In the genomic region with DNA sequence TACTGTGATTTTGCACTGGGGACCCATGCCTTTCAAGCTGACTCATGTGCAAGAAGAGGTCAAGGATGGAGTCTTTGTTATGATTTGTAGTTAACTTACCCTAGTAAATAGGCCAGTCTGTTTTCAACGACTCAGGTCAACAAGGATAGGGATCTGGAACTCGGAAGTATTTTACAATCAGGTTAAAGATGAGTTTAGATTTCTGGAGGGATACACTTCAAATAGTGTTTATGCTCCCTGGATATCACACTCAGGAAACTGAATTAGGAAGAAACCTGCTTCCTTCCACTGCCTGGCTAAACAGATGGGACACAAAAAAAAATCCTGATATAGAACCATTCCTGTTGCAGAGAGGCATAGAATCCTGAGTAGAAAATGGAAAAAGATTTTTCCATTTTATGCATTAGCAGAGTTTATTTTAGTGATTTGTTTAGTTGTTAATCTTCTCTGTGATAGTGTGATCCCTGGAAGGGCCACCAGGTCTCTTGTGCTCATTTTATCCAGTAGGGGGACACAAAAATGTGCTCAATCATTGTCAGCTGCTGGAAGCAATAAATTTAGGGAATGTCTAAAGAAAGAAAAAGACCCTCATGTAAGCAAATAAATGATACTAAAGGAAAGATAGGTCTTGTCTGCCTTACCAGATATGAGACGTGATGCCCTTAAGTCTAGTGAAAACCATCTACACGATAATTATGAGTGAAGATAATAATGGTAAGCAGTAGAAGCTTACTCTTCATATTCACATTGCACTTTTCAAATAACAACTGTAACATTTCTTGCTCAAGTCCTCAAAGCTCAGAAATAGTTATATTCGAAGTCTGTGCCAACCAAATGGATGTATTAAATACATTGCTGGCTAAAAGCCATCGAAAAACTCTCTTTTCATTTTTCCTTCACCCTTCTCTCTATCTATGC, we compare ENCODE assay signal across 9 cellular contexts.
DNase-seq lines count a peak whose midpoint lies in the region; ATAC-seq and TF ChIP-seq lines count a peak whose summit lies in the region.
"Had no signal": no experiment of that assay in that cellular context is flagged by ENCODE, and none has a peak within 500 bp of the region (broad histone marks: within the 10 kb centered on the region; RNA-seq: fewer than 3 reads in every experiment).

No MANE protein-coding gene starts in this region.

- H3K14ac ChIP-seq in neuronal stem cell (ENCODE audit: low read length) = no peak overlapping the region

- no peaks in the 10 kb centered on the region for H3K79me2 ChIP-seq in OCI-LY1 (ENCODE audit: insufficient read depth, low read length)

- H2AFZ ChIP-seq in OCI-LY1 (ENCODE audit: low read length) = no peak overlapping the region
- peak overlapping the region; percentile 60 for H2AFZ ChIP-seq in neuronal stem cell (ENCODE audit: low read length)

- H3K9me3 ChIP-seq in OCI-LY1 (ENCODE audit: low read length) = no peaks in the 10 kb centered on the region
- H3K9me3 ChIP-seq in neuronal stem cell (replicated peaks in 1 of 2; ENCODE audit: control insufficient read depth in 2 of 2, insufficient read depth in 1 of 2, low read depth in 1 of 2, low read length in 2 of 2) = peaks cover 0 to 1% of the 10 kb centered on the region in 2 donors

- no peak overlapping the region for H4K8ac ChIP-seq in neuronal stem cell (ENCODE audit: low read depth, low read length)

- no peaks in the 10 kb centered on the region for H4K20me1 ChIP-seq in OCI-LY1 (ENCODE audit: insufficient read depth, low read length)

- no peak for DNase-seq in Right ventricle myocardium inferior (ENCODE audit: missing footprints)
- no peak for DNase-seq in cardiac septum (ENCODE audit: low spot score)
- no peak for DNase-seq in epithelial cell of proximal tubule (ENCODE audit: low read depth)
- peak; percentile 37 for DNase-seq in neuronal stem cell (ENCODE audit: low spot score)
- no peak for DNase-seq in activated CD4-positive, alpha-beta T cell treated with anti-CD3 and anti-CD28 coated beads, Interleukin-2, amount 50 U/mL, for 4 hours
- no peak for DNase-seq in KG1 (lab: John Stamatoyannopoulos, UW)
- DNase-seq: activated naive CD8-positive, alpha-beta T cell treated with anti-CD3 and anti-CD28 coated beads, Interleukin-2, amount 10 ng/mL, durations not matched to agents 7 days and 5 days had no signal

- intact Hi-C loops in Right ventricle myocardium inferior (cut with DNase I) = loop anchor here (5.0 to 10.0 kb wide), 2 partner anchors 238 to 359 kb away; no protein-coding TSS in a partner anchor
- intact Hi-C loops in cardiac septum (cut with DNase I) = loop anchor here (5.0 to 10.0 kb wide), 4 partner anchors 111 to 887 kb away; a partner anchor contains a TSS

- no peak overlapping the region for H2BK15ac ChIP-seq in neuronal stem cell (ENCODE audit: low read length)

- no peaks in the 10 kb centered on the region for H3F3A ChIP-seq in OCI-LY1 (ENCODE audit: insufficient read depth, low read length)

- H2BK5ac ChIP-seq in neuronal stem cell (ENCODE audit: low read length) = no peak overlapping the region

- H3K27me3 ChIP-seq in OCI-LY1 (ENCODE audit: insufficient read depth, low read length) = no peaks in the 10 kb centered on the region
- H3K27me3 ChIP-seq in neuronal stem cell (ENCODE audit: control insufficient read depth in 3 of 3, insufficient read depth in 3 of 3, low read depth in 1 of 3, low read length in 3 of 3) = no peaks in the 10 kb centered on the region

- no peak overlapping the region for H3K4me3 ChIP-seq in OCI-LY1 (ENCODE audit: low read depth, low read length, poor library complexity, severe bottlenecking)
- no peak overlapping the region for H3K4me3 ChIP-seq in epithelial cell of proximal tubule (ENCODE audit: low read depth, low read length)
- no peak overlapping the region for H3K4me3 ChIP-seq in neuronal stem cell (ENCODE audit: low read length in 2 of 2)

- H2BK120ac ChIP-seq in neuronal stem cell (ENCODE audit: low read depth, low read length) = no peak overlapping the region

- peak overlapping the region; percentile 76 for H3K18ac ChIP-seq in neuronal stem cell (ENCODE audit: low read length)

- no peak overlapping the region for H3K23ac ChIP-seq in neuronal stem cell (ENCODE audit: low read depth, low read length, poor library complexity)

- H2AK5ac ChIP-seq in neuronal stem cell (ENCODE audit: low read depth, low read length) = no peak overlapping the region

- TF ChIP-seq CTCF in OCI-LY1 (IDR thresholded peaks at IDR 0.05; ENCODE audit: low read length) (peak; percentile 17; the same call in 1 of the 2 replicates), epithelial cell of proximal tubule (conservative IDR thresholded peaks at IDR 0.05; ENCODE audit: low read depth, low read length) (peak; percentile 77)

- no CpG with 5 or more reads among the region's 6 CpGs for WGBS in neuronal stem cell (ENCODE audit: extremely low coverage in 2 of 2, insufficient read length in 2 of 2, insufficient replicate concordance in 1 of 2), 2 donors

- H3K79me1 ChIP-seq in neuronal stem cell (ENCODE audit: low read depth, low read length) = no peaks in the 10 kb centered on the region

- H4K91ac ChIP-seq in neuronal stem cell (ENCODE audit: low read depth, low read length, poor library complexity) = no peak overlapping the region

- H3K4ac ChIP-seq in neuronal stem cell (ENCODE audit: low read length) = peak overlapping the region; percentile 42

- H3K4me1 ChIP-seq in OCI-LY1 (ENCODE audit: insufficient read depth, low read length, severe bottlenecking) (no peaks in the 10 kb centered on the region), neuronal stem cell (ENCODE audit: control insufficient read depth in 2 of 2, insufficient read depth in 1 of 2, low read depth in 1 of 2, low read length in 2 of 2) (peaks cover 15 to 29% of the 10 kb centered on the region in 2 donors)

- H3K9ac ChIP-seq in OCI-LY1 (ENCODE audit: low read length) (no peak overlapping the region), neuronal stem cell (ENCODE audit: low read depth, low read length, poor library complexity) (no peak overlapping the region)

- no peak overlapping the region for H2BK12ac ChIP-seq in neuronal stem cell (ENCODE audit: low read length)

- H3K36me3 ChIP-seq in OCI-LY1 (ENCODE audit: insufficient read depth, low read length) (no peaks in the 10 kb centered on the region), neuronal stem cell (replicated peaks in 1 of 2; ENCODE audit: control insufficient read depth in 2 of 2, insufficient read depth in 2 of 2, low read length in 2 of 2) (no peaks in the 10 kb centered on the region)

- ATAC-seq in Right ventricle myocardium inferior = peak; percentile 57
- ATAC-seq in GM19467 (IDR thresholded peaks at IDR 0.05; ENCODE audit: unreplicated experiment) = no peak

- no peak overlapping the region for H3K27ac ChIP-seq in OCI-LY1 (ENCODE audit: low read depth, low read length, poor library complexity, severe bottlenecking)
- no peak overlapping the region for H3K27ac ChIP-seq in neuronal stem cell (replicated peaks; ENCODE audit: low read length)

- H3K9me2 ChIP-seq in OCI-LY1 (ENCODE audit: low read depth, low read length) = no peaks in the 10 kb centered on the region

- H3K4me2 ChIP-seq in OCI-LY1 (ENCODE audit: low read length) (no peak overlapping the region), neuronal stem cell (ENCODE audit: insufficient read depth, low read length, poor library complexity, severe bottlenecking) (no peak overlapping the region)
